In genomic region chr5:149284501-149284900, GRCh38 we compare ENCODE assay signal across 14 cellular contexts. TPM values are rescaled to one million over a fixed set of nuclear protein-coding genes. Genes with fewer than 3 reads are reported as not detected.
DNase-seq lines count a peak whose midpoint lies in the region; ATAC-seq and TF ChIP-seq lines count a peak whose summit lies in the region.
"Had no signal": no experiment of that assay in that cellular context is flagged by ENCODE, and none has a peak within 500 bp of the region (broad histone marks: within the 10 kb centered on the region; RNA-seq: fewer than 3 reads in every experiment).

No MANE protein-coding gene starts in this region.

- H3K79me2 ChIP-seq in fibroblast of lung (ENCODE audit: control insufficient read depth, insufficient read depth, low read length), result no peaks in the 10 kb centered on the region

- H3K27ac ChIP-seq in fibroblast of lung (ENCODE audit: insufficient read depth, low read length), result no peak overlapping the region
- H3K27ac ChIP-seq in lower lobe of right lung, result peak overlapping the region; percentile 10
- H3K27ac ChIP-seq in uterus, result peak overlapping the region; percentile 19 to 22
- H3K27ac ChIP-seq in naive thymus-derived CD4-positive, alpha-beta T cell (ENCODE audit: low read depth, low read length), result no peak overlapping the region
- no peak overlapping the region for H3K27ac ChIP-seq in substantia nigra (ENCODE audit: low read depth, low read length, poor library complexity, severe bottlenecking)
- H3K27ac ChIP-seq: PC-9, spleen had no signal

- H3K4me3 ChIP-seq in fibroblast of lung (replicated peaks in 1 of 4; ENCODE audit: control extremely low read depth in 1 of 4, insufficient read depth in 1 of 4, low read depth in 3 of 4, low read length in 4 of 4) (no peak overlapping the region), lower lobe of right lung (no peak overlapping the region), uterus (no peak overlapping the region)
- no peak overlapping the region for H3K4me3 ChIP-seq in naive thymus-derived CD4-positive, alpha-beta T cell (ENCODE audit: low read length)
- H3K4me3 ChIP-seq: PC-9, spleen had no signal

- H3K9ac ChIP-seq in fibroblast of lung (ENCODE audit: insufficient read depth, low read length), result no peak overlapping the region

- POLR2A ChIA-PET in naive thymus-derived CD4-positive, alpha-beta T cell (lab: Charles Lee), result no interaction called here

- H3K36me3 ChIP-seq in fibroblast of lung (ENCODE audit: control insufficient read depth, insufficient read depth, low read length) (no peaks in the 10 kb centered on the region), lower lobe of right lung (no peaks in the 10 kb centered on the region), uterus (no peaks in the 10 kb centered on the region)
- no peaks in the 10 kb centered on the region for H3K36me3 ChIP-seq in naive thymus-derived CD4-positive, alpha-beta T cell (ENCODE audit: control insufficient read depth in 2 of 3, insufficient read depth in 3 of 3, low read length in 3 of 3)
- H3K36me3 ChIP-seq: spleen had no signal

- CTCF ChIA-PET in naive thymus-derived CD4-positive, alpha-beta T cell (lab: Charles Lee), result no interaction called here

- H3K9me3 ChIP-seq in fibroblast of lung (ENCODE audit: control insufficient read depth, insufficient read depth, low read depth, low read length), result no peaks in the 10 kb centered on the region
- H3K9me3 ChIP-seq in lower lobe of right lung, result no peaks in the 10 kb centered on the region
- H3K9me3 ChIP-seq in uterus, result no peaks in the 10 kb centered on the region
- no peaks in the 10 kb centered on the region for H3K9me3 ChIP-seq in naive thymus-derived CD4-positive, alpha-beta T cell (ENCODE audit: control insufficient read depth in 2 of 3, low read length in 3 of 3)
- H3K9me3 ChIP-seq: spleen had no signal

- DNase-seq in NCI-H82 (lab: John Stamatoyannopoulos, UW), result peak; percentile 23
- no peak for DNase-seq in NCI-H82 treated with DMSO at 0.1 percent for 48 hours (lab: John Stamatoyannopoulos, UW; ENCODE audit: unreplicated experiment)
- peak in 1 of 2 donors; percentile 31 for DNase-seq in fibroblast of lung (ENCODE audit: low read depth in 2 of 2)
- DNase-seq in lower lobe of right lung, result no peak
- peak; percentile 42 to 49 for DNase-seq in uterus
- no peak for DNase-seq in naive thymus-derived CD4-positive, alpha-beta T cell
- no peak for DNase-seq in substantia nigra (lab: John Stamatoyannopoulos, UW)
- no peak for DNase-seq in NCI-H1694 (lab: John Stamatoyannopoulos, UW)
- DNase-seq: ACHN, immature natural killer cell, PC-9, spleen, T-cell had no signal

- peak overlapping the region; percentile 63 for H2AFZ ChIP-seq in fibroblast of lung (ENCODE audit: low read length)
- H2AFZ ChIP-seq: PC-9 had no signal

- TF ChIP-seq CTCF in fibroblast of lung (conservative IDR thresholded peaks at IDR 0.05 in 1 of 2, IDR thresholded peaks at IDR 0.05 in 1 of 2; ENCODE audit: low read depth in 1 of 2, low read length in 2 of 2) (no peak), lower lobe of right lung (IDR thresholded peaks at IDR 0.05) (no peak), uterus (IDR thresholded peaks at IDR 0.05) (no peak)

- H3K4me1 ChIP-seq in fibroblast of lung (ENCODE audit: control insufficient read depth, extremely low read depth, insufficient read depth, low read length), result peaks cover 10% of the 10 kb centered on the region
- peaks cover 37% of the 10 kb centered on the region for H3K4me1 ChIP-seq in lower lobe of right lung
- peaks cover 0 to under 1% of the 10 kb centered on the region in 2 donors for H3K4me1 ChIP-seq in uterus
- H3K4me1 ChIP-seq in naive thymus-derived CD4-positive, alpha-beta T cell (ENCODE audit: control insufficient read depth in 2 of 2, insufficient read depth in 2 of 2, low read length in 2 of 2), result no peaks in the 10 kb centered on the region

- peaks cover 0 to 6% (median 0%) of the 10 kb centered on the region in 5 donors for H3K36me3 Mint-ChIP-seq in naive thymus-derived CD4-positive, alpha-beta T cell
- H3K36me3 Mint-ChIP-seq: immature natural killer cell, T-cell had no signal

- no peak overlapping the region for H3K4me3 Mint-ChIP-seq in naive thymus-derived CD4-positive, alpha-beta T cell
- H3K4me3 Mint-ChIP-seq: immature natural killer cell, T-cell had no signal

- H3K27ac Mint-ChIP-seq in naive thymus-derived CD4-positive, alpha-beta T cell, result no peak overlapping the region
- H3K27ac Mint-ChIP-seq: immature natural killer cell, T-cell had no signal

- no peaks in the 10 kb centered on the region for H3K27me3 ChIP-seq in fibroblast of lung (ENCODE audit: control insufficient read depth, insufficient read depth, low read length)
- no peaks in the 10 kb centered on the region for H3K27me3 ChIP-seq in lower lobe of right lung (ENCODE audit: low read depth)
- H3K27me3 ChIP-seq in uterus, result no peaks in the 10 kb centered on the region
- H3K27me3 ChIP-seq in naive thymus-derived CD4-positive, alpha-beta T cell (ENCODE audit: control insufficient read depth in 2 of 2, insufficient read depth in 2 of 2, low read length in 2 of 2), result no peaks in the 10 kb centered on the region

- peak overlapping the region; percentile 66 for H3K4me2 ChIP-seq in fibroblast of lung (ENCODE audit: extremely low read depth, insufficient read depth, low read length)
- H3K4me2 ChIP-seq: PC-9 had no signal

- no peaks in the 10 kb centered on the region for H4K20me1 ChIP-seq in fibroblast of lung (ENCODE audit: control insufficient read depth, extremely low read depth, insufficient read depth, low read length)

- H3K4me1 Mint-ChIP-seq in naive thymus-derived CD4-positive, alpha-beta T cell, result peaks cover 0 to 6% (median 0%) of the 10 kb centered on the region in 7 donors
- H3K4me1 Mint-ChIP-seq: immature natural killer cell, T-cell had no signal

- intact Hi-C loops in lower lobe of right lung (cut with DNase I), result no loop called here
- intact Hi-C loops in uterus (cut with DNase I; ENCODE audit: low total_unique reads), result no loop called here
- intact Hi-C loops in naive thymus-derived CD4-positive, alpha-beta T cell (cut with micrococcal nuclease), result no loop called here

- peaks cover 0 to 18% (median 0%) of the 10 kb centered on the region in 5 donors for H3K27me3 Mint-ChIP-seq in naive thymus-derived CD4-positive, alpha-beta T cell

- peak in 1 of 2 donors; percentile 49 for ATAC-seq in lower lobe of right lung
- ATAC-seq in naive thymus-derived CD4-positive, alpha-beta T cell, result no peak
- ATAC-seq: T-cell had no signal

- TF ChIP-seq POLR2A in uterus (IDR thresholded peaks at IDR 0.05), result no peak

- H3K9me3 Mint-ChIP-seq in naive thymus-derived CD4-positive, alpha-beta T cell, result no peaks in the 10 kb centered on the region
- H3K9me3 Mint-ChIP-seq: immature natural killer cell, T-cell had no signal

RNA-seq across cellular contexts. Expression of gene AFAP1L1, which starts 12.8 kb away (rescaled TPM):
- total RNA-seq in fibroblast of lung (7.1 and 9.5 TPM in 2 replicates), lower lobe of right lung (26.6 TPM), uterus (10 to 100 TPM in 3 of 4 donors, 1 to 10 TPM in 1; 5.3 to 26.9 (median 24.6) TPM)
- 2.7 and 3.0 TPM in 2 replicates for polyA plus RNA-seq in fibroblast of lung
- 6.2 and 7.0 TPM in 2 replicates for polyA plus RNA-seq in fibroblast of lung (2012)
- 4.4 and 7.7 TPM in 2 replicates for polyA minus RNA-seq in fibroblast of lung (ENCODE audit: low replicate concordance)
- total RNA-seq in naive thymus-derived CD4-positive, alpha-beta T cell, result under 1 TPM in 3 of 5 experiments, not detected in 2; 0.08 to 0.76 (median 0.49) TPM
- polyA plus RNA-seq in naive thymus-derived CD4-positive, alpha-beta T cell, result 1 to 10 TPM in 1 of 2 donors, under 1 TPM in 1; 0.18 to 1.1 TPM
- polyA plus RNA-seq: neural cell had no signal

Comparison
In these comparisons a context has a peak if more than half of its experiments do, and no peak if none do; other contexts are left out.
1. DNase-seq: peak in NCI-H82 (single experiment) and uterus (2 of 2); none in NCI-H82 treated with DMSO at 0.1 percent for 48 hours (single experiment), lower lobe of right lung (single experiment), naive thymus-derived CD4-positive, alpha-beta T cell (0 of 9), substantia nigra (0 of 49) and NCI-H1694 (single experiment).
2. H3K27ac ChIP-seq: peak in lower lobe of right lung (single experiment) and uterus (2 of 2); none in fibroblast of lung (single experiment), naive thymus-derived CD4-positive, alpha-beta T cell (single experiment) and substantia nigra (single experiment).